8 cellular contexts compared by ENCODE assay signal in genomic region chr1:53238197-53239155, GRCh38. TPM values are rescaled to one million over a fixed set of nuclear protein-coding genes. Genes with fewer than 3 reads are reported as not detected.
A peak's percentile ranks its signal among the peaks of the same experiment; 100 is the strongest.
DNase-seq lines count a peak whose midpoint lies in the region; ATAC-seq and TF ChIP-seq lines count a peak whose summit lies in the region.

TSS of gene MAGOH (minus strand) at chr1:53238518. CDS start at chr1:53238448, 70 bp downstream.

- H3K36me3 Mint-ChIP-seq in activated naive CD4-positive, alpha-beta T cell treated with anti-CD3 and anti-CD28 coated beads, Interleukin-2, amount 50 U/mL, for 24 hours: peaks cover 3% of the 10 kb centered on the region

- peak within 1 kb of the TSS; percentile 31 for H3K27ac ChIP-seq in temporal lobe (ENCODE audit: low read depth, low read length)

- peak within 1 kb of the TSS; percentile 94 for H3K4me3 Mint-ChIP-seq in activated naive CD4-positive, alpha-beta T cell treated with anti-CD3 and anti-CD28 coated beads, Interleukin-2, amount 50 U/mL, for 24 hours

- DNase-seq in GM06990 (ENCODE audit: extremely low read depth, insufficient read length) (peak; percentile 94), NCI-H1092 (lab: John Stamatoyannopoulos, UW) (peak; percentile 76), globus pallidus (ENCODE audit: low spot score) (peak; percentile 92), occipital lobe (lab: John Stamatoyannopoulos, UW) (peak; percentile 93)

- peaks cover 2% of the 10 kb centered on the region; the same call in 1 of the 2 replicates for H3K36me3 ChIP-seq in GM06990 (ENCODE audit: control insufficient read depth, insufficient read depth, low read length)

- peak within 1 kb of the TSS; percentile 94 for H3K27ac Mint-ChIP-seq in activated naive CD4-positive, alpha-beta T cell treated with anti-CD3 and anti-CD28 coated beads, Interleukin-2, amount 50 U/mL, for 24 hours

- ATAC-seq in HG02588 (IDR thresholded peaks at IDR 0.05; ENCODE audit: unreplicated experiment) (peak; percentile 94), SK-N-SH treated with all-trans-retinoic acid at 6 μM for 48 hours (peak; percentile 98)

- H3K9me3 Mint-ChIP-seq in activated naive CD4-positive, alpha-beta T cell treated with anti-CD3 and anti-CD28 coated beads, Interleukin-2, amount 50 U/mL, for 24 hours: no peaks in the 10 kb centered on the region

- peaks cover 32% of the 10 kb centered on the region for H3K4me1 Mint-ChIP-seq in activated naive CD4-positive, alpha-beta T cell treated with anti-CD3 and anti-CD28 coated beads, Interleukin-2, amount 50 U/mL, for 24 hours

- no peak for TF ChIP-seq CTCF in GM06990 (IDR thresholded peaks at IDR 0.05; ENCODE audit: insufficient read depth, low read length, poor library complexity, severe bottlenecking)

- no peaks in the 10 kb centered on the region for H3K27me3 Mint-ChIP-seq in activated naive CD4-positive, alpha-beta T cell treated with anti-CD3 and anti-CD28 coated beads, Interleukin-2, amount 50 U/mL, for 24 hours

- peak within 1 kb of the TSS; percentile 85 for H3K4me3 ChIP-seq in GM06990 (replicated peaks; ENCODE audit: low read depth, low read length)

- H3K27me3 ChIP-seq in GM06990 (replicated peaks; ENCODE audit: control insufficient read depth, insufficient read depth, low read length): no peaks in the 10 kb centered on the region

TF ChIP-seq in SK-N-SH treated with all-trans-retinoic acid at 6 μM for 48 hours, 23 proteins besides CTCF, POLR2A, EP300 and RAD21:
- TF ChIP-seq ZFP30 (CRISPR knock-in tag; IDR thresholded peaks at IDR 0.05): no peak
- TF ChIP-seq ZFP3 (CRISPR knock-in tag; IDR thresholded peaks at IDR 0.05): 0 out of 2 replicates have a peak, but pooled peaks have one; percentile 35

RNA-seq across cellular contexts. Expression of gene MAGOH, which starts in this region (rescaled TPM):
- 18.2 TPM for total RNA-seq in occipital lobe
- 15.5 TPM for total RNA-seq in temporal lobe

Comparison
In these comparisons a context has a peak if more than half of its experiments do, and no peak if none do; other contexts are left out.
1. Peak in every context shown above with its lines: DNase-seq, ATAC-seq, H3K4me3 ChIP-seq and H3K27ac ChIP-seq.